8 cellular contexts compared by ENCODE assay signal in the genomic region with DNA sequence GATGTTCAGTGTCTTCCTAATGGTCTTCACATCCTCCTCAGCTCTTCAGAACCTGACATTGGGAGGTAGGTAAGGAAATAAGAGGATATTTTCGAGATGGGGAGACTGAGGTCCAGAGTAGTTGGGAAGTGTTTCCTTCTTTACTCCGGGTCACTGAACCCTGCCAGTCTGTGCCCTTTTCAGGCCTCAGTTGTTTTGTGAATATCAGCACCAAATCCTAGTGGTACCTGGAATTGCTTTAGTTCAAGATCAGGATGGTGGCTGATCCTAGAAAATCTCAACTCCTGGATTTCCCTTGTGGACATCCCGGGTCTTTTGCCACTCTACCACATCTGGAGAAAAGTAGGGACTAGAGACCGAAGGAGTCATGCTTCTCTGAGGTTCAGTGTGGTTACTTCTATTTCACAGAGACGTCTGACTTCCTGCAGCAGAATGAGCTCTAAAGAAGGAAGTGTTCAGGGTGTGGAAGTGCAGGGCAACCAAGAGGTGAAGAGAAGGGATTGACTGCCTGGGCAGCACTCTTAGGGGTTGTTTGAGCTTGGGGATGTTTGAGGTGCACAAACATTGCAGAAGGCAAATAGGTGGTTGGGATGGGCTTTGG. TPM values are rescaled to one million over a fixed set of nuclear protein-coding genes. Genes with fewer than 3 reads are reported as not detected.
A peak's percentile ranks its signal among the peaks of the same experiment; 100 is the strongest.
DNase-seq lines count a peak whose midpoint lies in the region; ATAC-seq and TF ChIP-seq lines count a peak whose summit lies in the region.

No MANE protein-coding gene starts in this region.

- H3K27ac ChIP-seq in Peyer's patch (peak overlapping the region; percentile 88 to 97 (median 92)), layer of hippocampus (ENCODE audit: low read depth, low read length) (peak overlapping the region; percentile 3), suprapubic skin (peak overlapping the region; percentile 77), aorta (ENCODE audit: low read depth in 1 of 2, low read length in 2 of 2) (no peak overlapping the region)

- H3K4me3 ChIP-seq in Peyer's patch (peak overlapping the region; percentile 76 to 98 (median 85)), astrocyte of the spinal cord (ENCODE audit: low read depth, low read length) (peak overlapping the region; percentile 98), suprapubic skin (peak overlapping the region; percentile 85), aorta (ENCODE audit: low read length in 2 of 2) (no peak overlapping the region)

- H3K36me3 ChIP-seq in Peyer's patch: peaks cover 0 to 4% (median 0%) of the 10 kb centered on the region in 3 donors
- H3K36me3 ChIP-seq in suprapubic skin: peaks cover 4% of the 10 kb centered on the region
- H3K36me3 ChIP-seq in aorta (ENCODE audit: control insufficient read depth in 1 of 2, insufficient read depth in 2 of 2, low read length in 1 of 2): no peaks in the 10 kb centered on the region

- H3K27me3 ChIP-seq in Peyer's patch (no peaks in the 10 kb centered on the region), layer of hippocampus (ENCODE audit: control insufficient read depth, insufficient read depth, low read length) (no peaks in the 10 kb centered on the region), suprapubic skin (no peaks in the 10 kb centered on the region), aorta (ENCODE audit: control insufficient read depth in 1 of 2, insufficient read depth in 2 of 2, low read length in 1 of 2) (no peaks in the 10 kb centered on the region)

- no peaks in the 10 kb centered on the region for H3K9me3 ChIP-seq in Peyer's patch
- no peaks in the 10 kb centered on the region for H3K9me3 ChIP-seq in suprapubic skin
- no peaks in the 10 kb centered on the region for H3K9me3 ChIP-seq in aorta (ENCODE audit: control insufficient read depth, low read length)

- in situ Hi-C loops in GM18951 (cut with MboI; ENCODE audit: low sequenced_read_pairs, unreplicated experiment) (no loop called here), astrocyte of the spinal cord (cut with HindIII; ENCODE audit: low sequenced_read_pairs) (no loop called here)

- ATAC-seq in aorta (ENCODE audit: low FRiP score): no peak

- H3K4me1 ChIP-seq in Peyer's patch (peaks cover 0 to 8% (median 2%) of the 10 kb centered on the region in 4 donors), suprapubic skin (peaks cover 28% of the 10 kb centered on the region), aorta (ENCODE audit: control insufficient read depth in 1 of 2, insufficient read depth in 2 of 2, low read length in 2 of 2) (peaks cover 0 to 2% of the 10 kb centered on the region in 2 donors)

- TF ChIP-seq POLR2A in GM18951 (IDR thresholded peaks at IDR 0.05; ENCODE audit: extremely low read depth, insufficient read depth, insufficient read length) (peak; percentile 31), Peyer's patch (IDR thresholded peaks at IDR 0.05) (peak in 1 of 2 donors; percentile 48), suprapubic skin (IDR thresholded peaks at IDR 0.05) (peak in 1 of 2 donors; percentile 31)

- no peak for TF ChIP-seq EP300 in suprapubic skin (IDR thresholded peaks at IDR 0.05)

- DNase-seq in Peyer's patch (peak in 2 of 3 donors; percentile 60 to 73), astrocyte of the spinal cord (ENCODE audit: low read depth, low spot score) (no peak), suprapubic skin (ENCODE audit: low spot score in 2 of 2) (no peak), NCI-H1048 (lab: John Stamatoyannopoulos, UW) (no peak), aorta (no peak), occipital lobe (lab: John Stamatoyannopoulos, UW) (no peak)

- peak in 1 of 6 experiments; percentile 1 for TF ChIP-seq CTCF in Peyer's patch (IDR thresholded peaks at IDR 0.05)
- TF ChIP-seq CTCF in astrocyte of the spinal cord (IDR thresholded peaks at IDR 0.05; ENCODE audit: low read depth, low read length): no peak
- no peak for TF ChIP-seq CTCF in suprapubic skin (IDR thresholded peaks at IDR 0.05)

- intact Hi-C loops in aorta (cut with DNase I): loop anchor here in 1 of 2 donors (5.0 kb wide), 1 partner anchor 80 kb away; a partner anchor contains a TSS

- 28% methylated on average over 5 of the region's 5 CpGs for WGBS in suprapubic skin
- WGBS in aorta, 2 donors: 41 to 48% methylated on average over 5 of the region's 5 CpGs

RNA-seq across cellular contexts. Expression of a gene that starts 1.0 kb away (rescaled TPM):
- 100 to 1,000 TPM in 1 of 4 donors, 10 to 100 TPM in 3; 27.7 to 128 (median 42.9) TPM for total RNA-seq in Peyer's patch
- total RNA-seq in suprapubic skin: 10 to 100 TPM; 25.4 to 63.9 (median 33.5) TPM
- total RNA-seq in aorta: 10 to 100 TPM; 40.1 to 41.0 TPM
- polyA plus RNA-seq in aorta: 1 to 10 TPM; 5.4 to 9.8 TPM
- total RNA-seq in occipital lobe: 56.6 TPM

RNA-seq across cellular contexts. Expression of a gene that starts 7.1 kb away (rescaled TPM):
- total RNA-seq in Peyer's patch (10 to 100 TPM in 3 of 4 donors, 1 to 10 TPM in 1; 8.4 to 19.0 (median 12.2) TPM), suprapubic skin (10 to 100 TPM; 14.4 to 17.3 (median 15.6) TPM), aorta (10 to 100 TPM; 11.6 to 13.4 TPM), occipital lobe (5.0 TPM)
- 1 to 10 TPM; 5.1 to 7.9 TPM for polyA plus RNA-seq in aorta

RNA-seq across cellular contexts. Expression of a gene that starts 57.4 kb away (rescaled TPM):
- 100 to 1,000 TPM in 1 of 4 donors, 10 to 100 TPM in 3; 10.5 to 123 (median 33.6) TPM for total RNA-seq in Peyer's patch
- 10 to 100 TPM; 11.7 to 61.1 (median 19.4) TPM for total RNA-seq in suprapubic skin
- total RNA-seq in aorta: 10 to 100 TPM; 21.6 to 27.2 TPM
- 10 to 100 TPM in 1 of 2 donors, 1 to 10 TPM in 1; 1.4 to 77.2 TPM for polyA plus RNA-seq in aorta
- total RNA-seq in occipital lobe: 4.4 TPM

Comparison
In these comparisons a context has a peak if more than half of its experiments do, and no peak if none do; other contexts are left out.
1. DNase-seq: peak in Peyer's patch (2 of 3); none in astrocyte of the spinal cord (single experiment), suprapubic skin (0 of 2), NCI-H1048 (single experiment), aorta (0 of 2) and occipital lobe (single experiment).
2. H3K27ac ChIP-seq: peak in Peyer's patch (4 of 4), layer of hippocampus (single experiment) and suprapubic skin (single experiment); none in aorta (0 of 2).
3. H3K4me3 ChIP-seq: peak in Peyer's patch (4 of 4), astrocyte of the spinal cord (single experiment) and suprapubic skin (single experiment); none in aorta (0 of 2).